ENCODE assay signal across 1 cellular context in the genomic region with DNA sequence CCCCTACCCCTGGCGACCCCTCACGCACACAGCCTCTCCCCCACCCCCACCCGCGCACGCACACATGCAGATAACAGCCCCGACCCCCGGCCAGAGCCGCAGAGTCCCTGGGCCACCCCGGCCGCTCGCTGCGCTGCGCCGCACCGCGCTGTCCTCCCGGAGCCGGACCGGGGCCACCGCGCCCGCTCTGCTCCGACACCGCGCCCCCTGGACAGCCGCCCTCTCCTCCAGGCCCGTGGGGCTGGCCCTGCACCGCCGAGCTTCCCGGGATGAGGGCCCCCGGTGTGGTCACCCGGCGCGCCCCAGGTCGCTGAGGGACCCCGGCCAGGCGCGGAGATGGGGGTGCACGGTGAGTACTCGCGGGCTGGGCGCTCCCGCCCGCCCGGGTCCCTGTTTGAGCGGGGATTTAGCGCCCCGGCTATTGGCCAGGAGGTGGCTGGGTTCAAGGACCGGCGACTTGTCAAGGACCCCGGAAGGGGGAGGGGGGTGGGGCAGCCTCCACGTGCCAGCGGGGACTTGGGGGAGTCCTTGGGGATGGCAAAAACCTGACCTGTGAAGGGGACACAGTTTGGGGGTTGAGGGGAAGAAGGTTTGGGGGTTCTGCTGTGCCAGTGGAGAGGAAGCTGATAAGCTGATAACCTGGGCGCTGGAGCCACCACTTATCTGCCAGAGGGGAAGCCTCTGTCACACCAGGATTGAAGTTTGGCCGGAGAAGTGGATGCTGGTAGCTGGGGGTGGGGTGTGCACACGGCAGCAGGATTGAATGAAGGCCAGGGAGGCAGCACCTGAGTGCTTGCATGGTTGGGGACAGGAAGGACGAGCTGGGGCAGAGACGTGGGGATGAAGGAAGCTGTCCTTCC.
TF ChIP-seq lines count a peak whose summit lies in the region.

No MANE protein-coding gene starts in this region.

TF ChIP-seq in GM23338, 12 proteins besides CTCF, POLR2A, EP300 and RAD21 (continued from another document):
- TF ChIP-seq, protein P1, sequence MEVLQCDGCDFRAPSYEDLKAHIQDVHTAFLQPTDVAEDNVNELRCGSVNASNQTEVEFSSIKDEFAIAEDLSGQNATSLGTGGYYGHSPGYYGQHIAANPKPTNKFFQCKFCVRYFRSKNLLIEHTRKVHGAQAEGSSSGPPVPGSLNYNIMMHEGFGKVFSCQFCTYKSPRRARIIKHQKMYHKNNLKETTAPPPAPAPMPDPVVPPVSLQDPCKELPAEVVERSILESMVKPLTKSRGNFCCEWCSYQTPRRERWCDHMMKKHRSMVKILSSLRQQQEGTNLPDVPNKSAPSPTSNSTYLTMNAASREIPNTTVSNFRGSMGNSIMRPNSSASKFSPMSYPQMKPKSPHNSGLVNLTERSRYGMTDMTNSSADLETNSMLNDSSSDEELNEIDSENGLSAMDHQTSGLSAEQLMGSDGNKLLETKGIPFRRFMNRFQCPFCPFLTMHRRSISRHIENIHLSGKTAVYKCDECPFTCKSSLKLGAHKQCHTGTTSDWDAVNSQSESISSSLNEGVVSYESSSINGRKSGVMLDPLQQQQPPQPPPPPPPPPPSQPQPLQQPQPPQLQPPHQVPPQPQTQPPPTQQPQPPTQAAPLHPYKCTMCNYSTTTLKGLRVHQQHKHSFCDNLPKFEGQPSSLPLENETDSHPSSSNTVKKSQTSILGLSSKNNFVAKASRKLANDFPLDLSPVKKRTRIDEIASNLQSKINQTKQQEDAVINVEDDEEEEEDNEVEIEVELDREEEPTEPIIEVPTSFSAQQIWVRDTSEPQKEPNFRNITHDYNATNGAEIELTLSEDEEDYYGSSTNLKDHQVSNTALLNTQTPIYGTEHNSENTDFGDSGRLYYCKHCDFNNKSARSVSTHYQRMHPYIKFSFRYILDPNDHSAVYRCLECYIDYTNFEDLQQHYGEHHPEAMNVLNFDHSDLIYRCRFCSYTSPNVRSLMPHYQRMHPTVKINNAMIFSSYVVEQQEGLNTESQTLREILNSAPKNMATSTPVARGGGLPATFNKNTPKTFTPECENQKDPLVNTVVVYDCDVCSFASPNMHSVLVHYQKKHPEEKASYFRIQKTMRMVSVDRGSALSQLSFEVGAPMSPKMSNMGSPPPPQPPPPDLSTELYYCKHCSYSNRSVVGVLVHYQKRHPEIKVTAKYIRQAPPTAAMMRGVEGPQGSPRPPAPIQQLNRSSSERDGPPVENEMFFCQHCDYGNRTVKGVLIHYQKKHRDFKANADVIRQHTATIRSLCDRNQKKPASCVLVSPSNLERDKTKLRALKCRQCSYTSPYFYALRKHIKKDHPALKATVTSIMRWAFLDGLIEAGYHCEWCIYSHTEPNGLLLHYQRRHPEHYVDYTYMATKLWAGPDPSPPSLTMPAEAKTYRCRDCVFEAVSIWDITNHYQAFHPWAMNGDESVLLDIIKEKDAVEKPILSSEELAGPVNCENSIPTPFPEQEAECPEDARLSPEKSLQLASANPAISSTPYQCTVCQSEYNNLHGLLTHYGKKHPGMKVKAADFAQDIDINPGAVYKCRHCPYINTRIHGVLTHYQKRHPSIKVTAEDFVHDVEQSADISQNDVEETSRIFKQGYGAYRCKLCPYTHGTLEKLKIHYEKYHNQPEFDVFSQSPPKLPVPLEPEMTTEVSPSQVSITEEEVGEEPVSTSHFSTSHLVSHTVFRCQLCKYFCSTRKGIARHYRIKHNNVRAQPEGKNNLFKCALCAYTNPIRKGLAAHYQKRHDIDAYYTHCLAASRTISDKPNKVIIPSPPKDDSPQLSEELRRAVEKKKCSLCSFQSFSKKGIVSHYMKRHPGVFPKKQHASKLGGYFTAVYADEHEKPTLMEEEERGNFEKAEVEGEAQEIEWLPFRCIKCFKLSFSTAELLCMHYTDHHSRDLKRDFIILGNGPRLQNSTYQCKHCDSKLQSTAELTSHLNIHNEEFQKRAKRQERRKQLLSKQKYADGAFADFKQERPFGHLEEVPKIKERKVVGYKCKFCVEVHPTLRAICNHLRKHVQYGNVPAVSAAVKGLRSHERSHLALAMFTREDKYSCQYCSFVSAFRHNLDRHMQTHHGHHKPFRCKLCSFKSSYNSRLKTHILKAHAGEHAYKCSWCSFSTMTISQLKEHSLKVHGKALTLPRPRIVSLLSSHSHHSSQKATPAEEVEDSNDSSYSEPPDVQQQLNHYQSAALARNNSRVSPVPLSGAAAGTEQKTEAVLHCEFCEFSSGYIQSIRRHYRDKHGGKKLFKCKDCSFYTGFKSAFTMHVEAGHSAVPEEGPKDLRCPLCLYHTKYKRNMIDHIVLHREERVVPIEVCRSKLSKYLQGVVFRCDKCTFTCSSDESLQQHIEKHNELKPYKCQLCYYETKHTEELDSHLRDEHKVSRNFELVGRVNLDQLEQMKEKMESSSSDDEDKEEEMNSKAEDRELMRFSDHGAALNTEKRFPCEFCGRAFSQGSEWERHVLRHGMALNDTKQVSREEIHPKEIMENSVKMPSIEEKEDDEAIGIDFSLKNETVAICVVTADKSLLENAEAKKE (CRISPR knock-in tag; IDR thresholded peaks at IDR 0.05) = no peak
